26 cellular contexts compared by ENCODE assay signal in the genomic region with DNA sequence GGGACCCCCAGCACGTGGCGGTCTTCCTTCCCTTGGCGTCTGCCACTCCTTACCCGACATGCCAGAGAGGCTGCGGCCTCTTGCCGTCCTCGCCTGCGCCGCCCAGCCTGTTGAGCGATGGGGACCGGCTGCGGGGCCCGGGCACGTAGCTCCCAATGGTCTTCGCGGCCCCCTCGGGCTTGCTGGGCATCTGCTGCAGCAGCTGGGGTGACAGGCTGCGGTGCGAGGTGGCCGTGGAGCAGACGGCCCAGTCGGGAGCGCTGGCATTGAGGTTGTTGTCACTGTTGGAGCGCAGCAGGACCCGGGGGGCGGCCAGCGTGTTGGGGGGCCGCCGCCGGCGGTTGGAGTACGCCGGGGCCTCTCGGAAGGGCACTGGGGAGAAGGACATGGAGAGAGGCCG.
"Had no signal": no experiment of that assay in that cellular context is flagged by ENCODE, and none has a peak within 500 bp of the region (broad histone marks: within the 10 kb centered on the region; RNA-seq: fewer than 3 reads in every experiment).

No MANE protein-coding gene starts in this region.

- DNase-seq: stimulated activated CD4-positive, alpha-beta T cell treated with anti-CD3 and anti-CD28 coated beads, Interleukin-2, amount 100 ng/mL, for 48 hours; stimulated activated CD4-positive, alpha-beta T cell treated with anti-CD3 and anti-CD28 coated beads, Interleukin-4, amount 100 ng/mL, for 1 hour; stimulated activated CD4-positive, alpha-beta T cell treated with anti-CD3 and anti-CD28 coated beads, Interleukin-4, amount 100 ng/mL, for 24 hours; stimulated activated CD4-positive, alpha-beta T cell treated with anti-CD3 and anti-CD28 coated beads, Interleukin-4, amount 100 ng/mL, for 4 hours; stimulated activated CD8-positive, alpha-beta memory T cell treated with anti-CD3 and anti-CD28 coated beads, Interleukin-4, amount 100 ng/mL, for 48 hours; stimulated activated naive B cell treated with anti-CD40 and anti-IgM and Interleukin-4, amounts not matched to agents 10 μg/mL and 1 μg/mL and 100 μg/mL, for 72 hours; stimulated activated naive CD4-positive, alpha-beta T cell; stimulated activated naive CD4-positive, alpha-beta T cell treated with Interleukin-2 at 50 U/mL for 16 hours; stimulated activated naive CD8-positive, alpha-beta T cell treated with anti-CD3 and anti-CD28 coated beads, Interleukin-15, amount 100 ng/mL, for 72 hours; stimulated activated naive CD8-positive, alpha-beta T cell treated with anti-CD3 and anti-CD28 coated beads, Interleukin-15, Interleukin-2, amounts not matched to agents 100 U/mL and 50 U/mL, for 24 hours; stomach; substantia nigra; testis; thyroid gland; tibial artery; transverse colon; trophoblast cell; upper lobe of right lung; uterus had no signal

- H3K4me3 ChIP-seq: stomach, suprapubic skin, testis, thoracic aorta, thyroid gland, tibial artery, tibial nerve, transverse colon, upper lobe of left lung, upper lobe of right lung, uterus, vagina had no signal

- H3K36me3 ChIP-seq: suprapubic skin, thoracic aorta, thyroid gland, tibial artery, tibial nerve, transverse colon, upper lobe of right lung, uterus, vagina had no signal

- H3K4me1 ChIP-seq: suprapubic skin, testis, thyroid gland, tibial artery, tibial nerve, transverse colon, upper lobe of left lung, upper lobe of right lung, uterus, vagina had no signal

- ATAC-seq: stimulated activated effector memory CD8-positive, alpha-beta T cell treated with anti-CD3 and anti-CD28 coated beads, Interleukin-12 subunit alpha, Interleukin-12 subunit beta, amount 100 ng/mL, for 72 hours; stimulated activated memory B cell treated with anti-CD40 and anti-IgM and Interleukin-4, amounts not matched to agents 10 μg/mL and 1 μg/mL and 100 μg/mL, for 72 hours; stimulated activated naive B cell treated with anti-CD40 and anti-IgM and Interleukin-4, amounts not matched to agents 10 μg/mL and 1 μg/mL and 100 μg/mL, for 72 hours; stimulated activated naive CD8-positive, alpha-beta T cell treated with anti-CD3 and anti-CD28 coated beads, Interleukin-15, amount 100 ng/mL, for 72 hours; stimulated activated naive CD8-positive, alpha-beta T cell treated with anti-CD3 and anti-CD28 coated beads, Interleukin-15, Interleukin-2, amounts not matched to agents 100 U/mL and 50 U/mL, for 24 hours; upper lobe of right lung had no signal

- H3K27ac ChIP-seq: stomach, suprapubic skin, testis, thoracic aorta, thyroid gland, tibial artery, tibial nerve, transverse colon, upper lobe of left lung, upper lobe of right lung, uterus, vagina had no signal

- H3K27me3 ChIP-seq: testis, thyroid gland, transverse colon, upper lobe of left lung, vagina had no signal

- H3K9me3 ChIP-seq: stomach, suprapubic skin, testis, thoracic aorta, thyroid gland, tibial artery, transverse colon, upper lobe of left lung, upper lobe of right lung, uterus, vagina had no signal
